Comparison of ENCODE assay signal across 10 cellular contexts in the genomic region with DNA sequence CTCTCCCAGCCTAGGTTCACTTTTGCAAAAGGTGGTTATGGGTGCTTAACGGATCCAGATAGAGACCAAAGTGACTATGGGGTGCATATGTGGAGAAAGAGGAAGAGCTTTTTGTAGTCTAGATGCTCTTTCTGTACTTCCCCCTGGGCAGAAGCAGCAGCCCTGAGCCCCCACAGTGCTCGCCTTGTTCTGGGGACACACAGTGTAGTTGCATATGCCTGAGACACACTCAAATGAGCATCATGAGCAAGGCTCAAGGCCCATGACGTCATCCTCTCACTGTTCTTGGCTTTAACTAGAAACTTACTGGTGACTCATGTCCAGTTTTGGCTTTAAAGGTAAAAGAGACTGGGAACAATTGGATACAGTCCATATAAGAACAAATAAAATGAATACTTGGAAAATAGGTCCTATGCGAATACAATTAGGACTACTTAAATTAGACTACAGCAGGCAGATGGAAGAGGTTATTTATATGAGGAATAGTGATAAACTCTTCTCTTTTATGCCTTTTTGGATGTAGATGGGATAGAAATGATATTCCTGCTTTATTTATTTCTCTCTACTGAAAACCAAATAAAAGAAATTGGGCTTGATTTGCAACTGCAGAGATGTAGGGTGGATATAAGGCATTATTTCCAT. TPM values are rescaled to one million over a fixed set of nuclear protein-coding genes. Genes with fewer than 3 reads are reported as not detected.
DNase-seq lines count a peak whose midpoint lies in the region; ATAC-seq, FAIRE-seq and TF ChIP-seq lines count a peak whose summit lies in the region.
"Had no signal": no experiment of that assay in that cellular context is flagged by ENCODE, and none has a peak within 500 bp of the region (broad histone marks: within the 10 kb centered on the region; RNA-seq: fewer than 3 reads in every experiment).

No MANE protein-coding gene starts in this region.

- H3K27ac Mint-ChIP-seq in glutamatergic neuron (ENCODE audit: unreplicated experiment) = no peak overlapping the region
- H3K27ac Mint-ChIP-seq: activated naive CD8-positive, alpha-beta T cell treated with anti-CD3 and anti-CD28 coated beads, Interleukin-2, amount 10 ng/mL, durations not matched to agents 7 days and 5 days had no signal

- BruUV-seq in A673 (replicated peaks; lab: Mats Ljungman, UMichigan) = no TSS peak

- POLR2A ChIA-PET in A673 (lab: Charles Lee; ENCODE audit: low non-redundant PET) = no interaction called here

- intact Hi-C loops in A673 (cut with micrococcal nuclease; ENCODE audit: unreplicated experiment) (no loop called here), upper lobe of right lung (cut with DNase I) (no loop called here)

- H3K4me3 ChIP-seq in A673 (ENCODE audit: low read depth, low read length, poor library complexity, severe bottlenecking) = no peak overlapping the region
- no peak overlapping the region for H3K4me3 ChIP-seq in upper lobe of right lung
- H3K4me3 ChIP-seq: upper lobe of left lung had no signal

- peaks cover 13% of the 10 kb centered on the region for H3K27me3 Mint-ChIP-seq in glutamatergic neuron (ENCODE audit: unreplicated experiment)

- FAIRE-seq in HTR-8/SVneo (lab: Jason Lieb, UNC) = no peak

- H3K36me3 ChIP-seq in A673 (ENCODE audit: insufficient read depth, low read length, poor library complexity, severe bottlenecking) = no peaks in the 10 kb centered on the region
- no peaks in the 10 kb centered on the region for H3K36me3 ChIP-seq in upper lobe of right lung
- H3K36me3 ChIP-seq: upper lobe of left lung had no signal

- TF ChIP-seq CTCF in A673 (conservative IDR thresholded peaks at IDR 0.05; ENCODE audit: low read depth, low read length) (no peak), upper lobe of right lung (IDR thresholded peaks at IDR 0.05) (no peak), glutamatergic neuron (IDR thresholded peaks at IDR 0.05; ENCODE audit: partially characterized antibody, unreplicated experiment) (no peak)

- H3K27me3 ChIP-seq in A673 (replicated peaks; ENCODE audit: insufficient read depth, low read depth, low read length, poor library complexity) = no peaks in the 10 kb centered on the region
- no peaks in the 10 kb centered on the region for H3K27me3 ChIP-seq in upper lobe of right lung
- H3K27me3 ChIP-seq: upper lobe of left lung had no signal

- peaks cover 11% of the 10 kb centered on the region for H3K36me3 Mint-ChIP-seq in glutamatergic neuron (ENCODE audit: unreplicated experiment)
- H3K36me3 Mint-ChIP-seq: activated naive CD8-positive, alpha-beta T cell treated with anti-CD3 and anti-CD28 coated beads, Interleukin-2, amount 10 ng/mL, durations not matched to agents 7 days and 5 days had no signal

- H3K4me1 Mint-ChIP-seq in glutamatergic neuron (ENCODE audit: low read depth, unreplicated experiment) = peaks cover 6% of the 10 kb centered on the region

- CTCF ChIA-PET in A673 (lab: Charles Lee) = no interaction called here

- H3K4me1 ChIP-seq in A673 (ENCODE audit: insufficient read depth, low read length, poor library complexity, severe bottlenecking) = no peaks in the 10 kb centered on the region
- H3K4me1 ChIP-seq in upper lobe of right lung = peaks cover 10% of the 10 kb centered on the region

- H3K9me3 ChIP-seq in A673 (ENCODE audit: low read depth, low read length, poor library complexity, severe bottlenecking) (no peaks in the 10 kb centered on the region), upper lobe of right lung (no peaks in the 10 kb centered on the region)
- H3K9me3 ChIP-seq: upper lobe of left lung had no signal

- peak; percentile 40 for ATAC-seq in GM19043 (IDR thresholded peaks at IDR 0.05; ENCODE audit: low read depth, unreplicated experiment)
- peak; percentile 40 for ATAC-seq in upper lobe of right lung

- no peak overlapping the region for H3K4me3 Mint-ChIP-seq in glutamatergic neuron (ENCODE audit: unreplicated experiment)
- H3K4me3 Mint-ChIP-seq: activated naive CD8-positive, alpha-beta T cell treated with anti-CD3 and anti-CD28 coated beads, Interleukin-2, amount 10 ng/mL, durations not matched to agents 7 days and 5 days had no signal

- H3K9me3 Mint-ChIP-seq in glutamatergic neuron (ENCODE audit: unreplicated experiment) = peaks cover 7% of the 10 kb centered on the region
- H3K9me3 Mint-ChIP-seq: activated naive CD8-positive, alpha-beta T cell treated with anti-CD3 and anti-CD28 coated beads, Interleukin-2, amount 10 ng/mL, durations not matched to agents 7 days and 5 days had no signal

- H3K27ac ChIP-seq in A673 (ENCODE audit: low read depth, low read length, poor library complexity, severe bottlenecking) (no peak overlapping the region), upper lobe of right lung (no peak overlapping the region)

- DNase-seq in A673 (ENCODE audit: low spot score) = peak; percentile 41
- peak; percentile 61 for DNase-seq in HTR-8/SVneo (ENCODE audit: insufficient read length, low spot score)
- DNase-seq in astrocyte of the hippocampus (ENCODE audit: low read depth, low spot score) = peak; percentile 98
- DNase-seq in kidney glomerular epithelial cell (lab: John Stamatoyannopoulos, UW) = peak; percentile 82
- DNase-seq in upper lobe of right lung = peak; percentile 28
- no peak for DNase-seq in glutamatergic neuron
- DNase-seq in KG1 (lab: John Stamatoyannopoulos, UW) = no peak
- DNase-seq: activated naive CD8-positive, alpha-beta T cell treated with anti-CD3 and anti-CD28 coated beads, Interleukin-2, amount 10 ng/mL, durations not matched to agents 7 days and 5 days had no signal

RNA-seq across cellular contexts. Expression of gene PEX26, which starts 20.1 kb away (rescaled TPM):
- total RNA-seq in A673 (2021) (36.9 and 38.3 TPM in 2 replicates), upper lobe of right lung (35.5 TPM), glutamatergic neuron (ENCODE audit: unreplicated experiment) (49.8 TPM)

RNA-seq across cellular contexts. Expression of gene MICAL3, which starts 33.3 kb away (rescaled TPM):
- total RNA-seq in A673 (2021) (63.6 and 63.8 TPM in 2 replicates), upper lobe of right lung (31.2 TPM), glutamatergic neuron (ENCODE audit: unreplicated experiment) (132 TPM)

RNA-seq across cellular contexts. Expression of gene TUBA8, which starts 52.9 kb away (rescaled TPM):
- total RNA-seq in A673 (2021) (3.0 and 3.1 TPM in 2 replicates), upper lobe of right lung (1.7 TPM), glutamatergic neuron (ENCODE audit: unreplicated experiment) (3.7 TPM)

Comparison
In these comparisons a context has a peak if more than half of its experiments do, and no peak if none do; other contexts are left out.
1. DNase-seq: peak in A673 (single experiment), HTR-8/SVneo (single experiment), astrocyte of the hippocampus (single experiment), kidney glomerular epithelial cell (single experiment) and upper lobe of right lung (single experiment); none in glutamatergic neuron (single experiment) and KG1 (single experiment).